Comparison of ENCODE assay signal across 23 cellular contexts in the genomic region with DNA sequence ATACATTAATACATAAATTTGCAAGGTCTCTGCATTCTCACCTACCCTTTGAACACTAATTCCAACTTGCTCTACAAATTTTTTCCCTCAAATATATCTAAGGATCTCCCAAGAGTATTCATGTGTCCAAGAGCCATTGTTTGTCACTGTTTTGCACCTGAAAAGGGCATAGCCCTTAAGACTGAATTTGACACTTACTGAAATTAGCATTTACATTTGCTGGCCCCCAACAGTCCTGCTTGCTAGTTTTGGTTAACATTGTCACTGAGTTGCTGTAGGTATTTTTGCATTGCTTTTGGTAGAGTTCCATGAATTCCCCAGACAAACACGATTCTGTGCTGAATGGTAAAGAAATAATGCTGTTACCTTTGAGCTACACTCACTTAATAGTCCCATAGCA. TPM values are rescaled to one million over a fixed set of nuclear protein-coding genes. Genes with fewer than 3 reads are reported as not detected.
DNase-seq lines count a peak whose midpoint lies in the region; ATAC-seq, FAIRE-seq and TF ChIP-seq lines count a peak whose summit lies in the region.
"Had no signal": no experiment of that assay in that cellular context is flagged by ENCODE, and none has a peak within 500 bp of the region (broad histone marks: within the 10 kb centered on the region; RNA-seq: fewer than 3 reads in every experiment).

No MANE protein-coding gene starts in this region.

- H3K4me1 ChIP-seq in H9 (ENCODE audit: insufficient read depth, low read length), result peaks cover 5% of the 10 kb centered on the region; the same call in 1 of the 2 replicates
- peaks cover 29% of the 10 kb centered on the region for H3K4me1 ChIP-seq in HUES6 (ENCODE audit: control insufficient read depth, insufficient read depth, low read length)
- peaks cover 2 to 15% (median 6%) of the 10 kb centered on the region in 4 experiments; a peak in 6 of 7 replicates for H3K4me1 ChIP-seq in H1 (replicated peaks in 1 of 4; ENCODE audit: control insufficient read depth in 3 of 4, insufficient read depth in 4 of 4, low read length in 3 of 4)
- H3K4me1 ChIP-seq in iPS-20b (ENCODE audit: insufficient read depth, low read length), result peaks cover 26% of the 10 kb centered on the region; the same call in 1 of the 2 replicates

- no peak overlapping the region; a peak in 1 of 5 replicates for H3K4me3 Mint-ChIP-seq in H9
- no peak overlapping the region for H3K4me3 Mint-ChIP-seq in stimulated activated naive CD8-positive, alpha-beta T cell treated with anti-CD3 and anti-CD28 coated beads, Interleukin-15, amount 100 ng/mL, for 72 hours
- no peak overlapping the region for H3K4me3 Mint-ChIP-seq in endothelial cell (ENCODE audit: unreplicated experiment)
- H3K4me3 Mint-ChIP-seq: CD4-positive, alpha-beta memory T cell had no signal

- H3K36me3 Mint-ChIP-seq in H9 (ENCODE audit: insufficient read depth in 1 of 3, low read depth in 3 of 3) (no peaks in the 10 kb centered on the region; a peak in 1 of 7 replicates), endothelial cell (ENCODE audit: low read depth, unreplicated experiment) (no peaks in the 10 kb centered on the region)
- H3K36me3 Mint-ChIP-seq: CD4-positive, alpha-beta memory T cell had no signal

- no CpG with 5 or more reads among the region's 1 CpG for WGBS in H9 (ENCODE audit: extremely low coverage, insufficient read length, low lambda C conversion rate)
- WGBS in H1 (ENCODE audit: extremely low coverage in 1 of 2, insufficient coverage in 1 of 2, insufficient read length in 1 of 2, insufficient replicate concordance in 2 of 2, low coverage in 1 of 2, low lambda C conversion rate in 2 of 2, missing lambda C conversion rate in 1 of 2), 2 experiments, result 13% methylated on average over 1 of the region's 1 CpG; no CpG with 5 or more reads in 1 of the 2 experiments

- H2AFZ ChIP-seq in H9 (ENCODE audit: low read length) (no peak overlapping the region), H1 (ENCODE audit: low read length) (no peak overlapping the region)
- H2AFZ ChIP-seq: GM23248 had no signal

- H3K27me3 Mint-ChIP-seq in H9 (ENCODE audit: low read depth), result no peaks in the 10 kb centered on the region
- no peaks in the 10 kb centered on the region for H3K27me3 Mint-ChIP-seq in stimulated activated naive CD8-positive, alpha-beta T cell treated with anti-CD3 and anti-CD28 coated beads, Interleukin-15, amount 100 ng/mL, for 72 hours
- no peaks in the 10 kb centered on the region for H3K27me3 Mint-ChIP-seq in endothelial cell (ENCODE audit: unreplicated experiment)
- H3K27me3 Mint-ChIP-seq: CD4-positive, alpha-beta memory T cell had no signal

- H3K27me3 ChIP-seq in H9 (ENCODE audit: insufficient read depth, low read length), result no peaks in the 10 kb centered on the region
- H3K27me3 ChIP-seq in HUES6 (ENCODE audit: control insufficient read depth, insufficient read depth, low read length), result no peaks in the 10 kb centered on the region
- no peaks in the 10 kb centered on the region for H3K27me3 ChIP-seq in H1 (replicated peaks in 1 of 4; ENCODE audit: control insufficient read depth in 3 of 4, extremely low read depth in 1 of 4, insufficient read depth in 3 of 4, low read length in 3 of 4)
- H3K27me3 ChIP-seq in iPS-20b (ENCODE audit: insufficient read depth, low read length), result no peaks in the 10 kb centered on the region

- H3K14ac ChIP-seq in H9 (ENCODE audit: insufficient read depth, low read length), result no peak overlapping the region
- no peak overlapping the region for H3K14ac ChIP-seq in H1 (ENCODE audit: insufficient read length)

- H3K27ac ChIP-seq in H9 (ENCODE audit: insufficient read length, low read depth, low read length), result no peak overlapping the region
- H3K27ac ChIP-seq in HUES6 (ENCODE audit: low read depth, low read length), result no peak overlapping the region
- no peak overlapping the region for H3K27ac ChIP-seq in H1 (ENCODE audit: low read depth, low read length)
- H3K27ac ChIP-seq in iPS-20b (ENCODE audit: low read length), result no peak overlapping the region
- H3K27ac ChIP-seq: GM23248 had no signal

- no peak overlapping the region for H3K4ac ChIP-seq in H9 (ENCODE audit: low read depth, low read length)
- H3K4ac ChIP-seq in H1 (replicated peaks; ENCODE audit: insufficient read length, low read depth, low read length), result no peak overlapping the region

- H3K79me2 ChIP-seq in H9 (ENCODE audit: insufficient read depth, low read length) (no peaks in the 10 kb centered on the region), H1 (ENCODE audit: control insufficient read depth in 1 of 2, insufficient read depth in 2 of 2, low read length in 2 of 2) (no peaks in the 10 kb centered on the region)

- H2BK120ac ChIP-seq in H9 (ENCODE audit: low read depth, low read length, poor library complexity, severe bottlenecking) (no peak overlapping the region), H1 (replicated peaks; ENCODE audit: low read depth, low read length) (no peak overlapping the region)

- H3T11ph ChIP-seq in H9 (ENCODE audit: low read length), result no peak overlapping the region

- H3K9me3 Mint-ChIP-seq in H9, result no peaks in the 10 kb centered on the region; a peak in 2 of 5 replicates
- H3K9me3 Mint-ChIP-seq in stimulated activated naive CD8-positive, alpha-beta T cell treated with anti-CD3 and anti-CD28 coated beads, Interleukin-15, amount 100 ng/mL, for 72 hours, result peaks cover 2 to 9% of the 10 kb centered on the region in 2 donors
- no peaks in the 10 kb centered on the region for H3K9me3 Mint-ChIP-seq in endothelial cell (ENCODE audit: unreplicated experiment)

- no peaks in the 10 kb centered on the region for H4K20me1 ChIP-seq in H9 (ENCODE audit: control insufficient read depth, insufficient read depth, insufficient read length)
- no peaks in the 10 kb centered on the region for H4K20me1 ChIP-seq in H1 (replicated peaks in 1 of 2; ENCODE audit: control insufficient read depth in 1 of 2, insufficient read depth in 2 of 2, low read length in 2 of 2)

- H4K91ac ChIP-seq in H9 (ENCODE audit: insufficient read length, low read depth, low read length), result no peak overlapping the region
- no peak overlapping the region for H4K91ac ChIP-seq in H1 (replicated peaks; ENCODE audit: insufficient read length, low read length)

- H2BK15ac ChIP-seq in H9 (ENCODE audit: low read depth, low read length) (no peak overlapping the region), H1 (ENCODE audit: low read length) (no peak overlapping the region)

- peak overlapping the region; percentile 27; the same call in 1 of the 2 replicates for H3K4me3 ChIP-seq in HUES6 (ENCODE audit: low read depth, low read length)
- peak overlapping the region in 1 of 4 experiments; percentile 35; a peak in 1 of 8 replicates for H3K4me3 ChIP-seq in H1 (ENCODE audit: extremely low read depth in 1 of 4, insufficient read depth in 2 of 4, low read depth in 3 of 4, low read length in 4 of 4)
- peak overlapping the region; percentile 46 for H3K4me3 ChIP-seq in iPS-20b (ENCODE audit: low read length)
- H3K4me3 ChIP-seq: GM23248 had no signal

- H2AK5ac ChIP-seq in H9 (ENCODE audit: insufficient read length, low read length), result no peak overlapping the region
- no peak overlapping the region for H2AK5ac ChIP-seq in H1 (ENCODE audit: low read depth, low read length)

- H3K36me3 ChIP-seq in HUES6 (ENCODE audit: control insufficient read depth, insufficient read depth, low read length) (no peaks in the 10 kb centered on the region), H1 (ENCODE audit: control insufficient read depth in 2 of 4, insufficient read depth in 4 of 4, low read length in 3 of 4) (no peaks in the 10 kb centered on the region), iPS-20b (ENCODE audit: insufficient read depth, low read depth, low read length) (no peaks in the 10 kb centered on the region)

- no peak for DNase-seq in H9
- no peak for DNase-seq in H1 (ENCODE audit: low read depth in 1 of 2, low spot score in 2 of 2)
- no peak for DNase-seq in stimulated activated naive CD8-positive, alpha-beta T cell treated with anti-CD3 and anti-CD28 coated beads, Interleukin-15, amount 100 ng/mL, for 72 hours
- DNase-seq in endothelial cell (ENCODE audit: low spot score), result no peak
- no peak for DNase-seq in Kasumi-1 (lab: John Stamatoyannopoulos, UW)
- DNase-seq: C1 segment of cervical spinal cord; Calu3; CD4-positive, alpha-beta memory T cell; COR-L47; DMS53; DMS79 treated with DMSO at 0.1 percent for 48 hours; GF-D8; GM23248 had no signal

- H3K4me1 Mint-ChIP-seq in H9, result peaks cover 36 to 38% of the 10 kb centered on the region in 2 experiments
- no peaks in the 10 kb centered on the region for H3K4me1 Mint-ChIP-seq in stimulated activated naive CD8-positive, alpha-beta T cell treated with anti-CD3 and anti-CD28 coated beads, Interleukin-15, amount 100 ng/mL, for 72 hours
- H3K4me1 Mint-ChIP-seq in endothelial cell (ENCODE audit: unreplicated experiment), result no peaks in the 10 kb centered on the region
- H3K4me1 Mint-ChIP-seq: CD4-positive, alpha-beta memory T cell had no signal

- H3K79me1 ChIP-seq in H9 (ENCODE audit: insufficient read depth, low read depth, low read length, poor library complexity, severe bottlenecking), result no peaks in the 10 kb centered on the region
- H3K79me1 ChIP-seq in H1 (ENCODE audit: low read depth, low read length), result no peaks in the 10 kb centered on the region

- TF ChIP-seq RAD21 in H1 (IDR thresholded peaks at IDR 0.05 in 1 of 2, conservative IDR thresholded peaks at IDR 0.05 in 1 of 2; ENCODE audit: low read depth in 2 of 2, low read length in 2 of 2), result no peak

- H4K8ac ChIP-seq in H9 (replicated peaks; ENCODE audit: insufficient read length, low read depth, low read length) (no peak overlapping the region), H1 (ENCODE audit: extremely low read depth, insufficient read depth, low read length) (no peak overlapping the region)

- H3K23me2 ChIP-seq in H9 (ENCODE audit: insufficient read length, low read depth, low read length, poor library complexity, severe bottlenecking), result no peaks in the 10 kb centered on the region
- no peaks in the 10 kb centered on the region; the same call in 1 of the 2 replicates for H3K23me2 ChIP-seq in H1 (ENCODE audit: low read depth, low read length)

- no peak overlapping the region for H2BK20ac ChIP-seq in H9 (ENCODE audit: low read depth, low read length, poor library complexity, severe bottlenecking)
- H2BK20ac ChIP-seq in H1 (ENCODE audit: low read length), result no peak overlapping the region

- H3K18ac ChIP-seq in H9 (ENCODE audit: insufficient read length, low read depth, low read length) (no peak overlapping the region), H1 (ENCODE audit: extremely low read depth, low read length) (no peak overlapping the region)

- FAIRE-seq in H1 (lab: Jason Lieb, UNC), result no peak
- FAIRE-seq: GM12891, H54 had no signal

- CTCF ChIA-PET in H1 (lab: Charles Lee; ENCODE audit: partially characterized antibody), result interaction anchor here (1.0 to 4.7 kb wide), 4 partner anchors 9 to 511 kb away, joined by 3 to 30 read pairs (median 6); no protein-coding TSS in a partner anchor

- H2BK5ac ChIP-seq in H9 (ENCODE audit: insufficient read length, low read length) (no peak overlapping the region), H1 (ENCODE audit: low read depth, low read length) (no peak overlapping the region)

- H3K4me2 ChIP-seq in H9 (ENCODE audit: insufficient read depth, insufficient read length, low read length), result peak overlapping the region; percentile 32
- peak overlapping the region; percentile 45 to 49; a peak in 3 of 4 replicates for H3K4me2 ChIP-seq in H1 (ENCODE audit: insufficient read depth in 1 of 2, low read depth in 2 of 2, low read length in 2 of 2)

- H3K56ac ChIP-seq in H9 (ENCODE audit: insufficient read length, low read depth, low read length) (no peak overlapping the region), H1 (replicated peaks; ENCODE audit: insufficient read length, low read depth, low read length) (no peak overlapping the region)

- no peak for TF ChIP-seq POLR2A in H1 (IDR thresholded peaks at IDR 0.05; ENCODE audit: control extremely low read depth in 1 of 2, low read depth in 2 of 2, low read length in 2 of 2)

- TF ChIP-seq CTCF in H9 (conservative IDR thresholded peaks at IDR 0.05) (no peak), H1 (IDR thresholded peaks at IDR 0.05; ENCODE audit: control extremely low read depth in 1 of 3, insufficient read depth in 1 of 3, low read depth in 1 of 3, low read length in 3 of 3) (no peak), endothelial cell (IDR thresholded peaks at IDR 0.05; ENCODE audit: unreplicated experiment) (no peak)

- POLR2A ChIA-PET in H1 (lab: Charles Lee; ENCODE audit: partially characterized antibody), result no interaction called here

- H3K9ac ChIP-seq in H9 (ENCODE audit: extremely low read depth, insufficient read length, low read length), result no peak overlapping the region
- H3K9ac ChIP-seq in HUES6 (ENCODE audit: low read length), result no peak overlapping the region
- no peak overlapping the region for H3K9ac ChIP-seq in H1 (replicated peaks in 1 of 4; ENCODE audit: extremely low read depth in 1 of 4, low read depth in 3 of 4, low read length in 3 of 4)
- no peak overlapping the region for H3K9ac ChIP-seq in iPS-20b (ENCODE audit: low read depth, low read length)
- H3K9ac ChIP-seq: GM23248 had no signal

- H3K9me3 ChIP-seq in H9 (ENCODE audit: control insufficient read depth, low read depth, low read length) (no peaks in the 10 kb centered on the region), HUES6 (ENCODE audit: control insufficient read depth, insufficient read depth, low read depth, low read length) (no peaks in the 10 kb centered on the region; the same call in 1 of the 2 replicates), H1 (ENCODE audit: insufficient read depth in 2 of 2, low read depth in 1 of 2, low read length in 1 of 2) (no peaks in the 10 kb centered on the region), iPS-20b (ENCODE audit: insufficient read depth, low read depth, low read length) (no peaks in the 10 kb centered on the region)

- H2BK12ac ChIP-seq in H9 (ENCODE audit: insufficient read length, low read depth, low read length) (no peak overlapping the region), H1 (ENCODE audit: low read depth, low read length) (no peak overlapping the region)

- TF ChIP-seq EP300 in H1 (IDR thresholded peaks at IDR 0.05; ENCODE audit: borderline replicate concordance in 1 of 2, low read depth in 2 of 2, low read length in 2 of 2), result no peak

- H3K23ac ChIP-seq in H9 (ENCODE audit: insufficient read length, low read depth, low read length), result no peak overlapping the region
- no peak overlapping the region for H3K23ac ChIP-seq in H1 (ENCODE audit: insufficient read length)

- H4K5ac ChIP-seq in H9 (ENCODE audit: insufficient read length, low read depth, low read length), result no peak overlapping the region
- peak overlapping the region; percentile 68 for H4K5ac ChIP-seq in H1 (ENCODE audit: insufficient read length, low read depth, low read length)

- ATAC-seq in GM21825 (IDR thresholded peaks at IDR 0.05; ENCODE audit: unreplicated experiment), result no peak
- ATAC-seq in stimulated activated naive CD8-positive, alpha-beta T cell treated with anti-CD3 and anti-CD28 coated beads, Interleukin-15, amount 100 ng/mL, for 72 hours, result no peak
- ATAC-seq: HCT116 had no signal

- peak overlapping the region in 1 of 3 experiments; percentile 52; a peak in 2 of 7 replicates for H3K27ac Mint-ChIP-seq in H9
- H3K27ac Mint-ChIP-seq in stimulated activated naive CD8-positive, alpha-beta T cell treated with anti-CD3 and anti-CD28 coated beads, Interleukin-15, amount 100 ng/mL, for 72 hours, result peak overlapping the region in 1 of 2 donors; percentile 57
- no peak overlapping the region for H3K27ac Mint-ChIP-seq in endothelial cell (ENCODE audit: unreplicated experiment)
- H3K27ac Mint-ChIP-seq: CD4-positive, alpha-beta memory T cell had no signal

RNA-seq across cellular contexts. Expression of a gene that starts 57.3 kb away (rescaled TPM):
- total RNA-seq in H9 (2021) (not detected in 2 replicates), endothelial cell (ENCODE audit: unreplicated experiment) (0.21 TPM)
- not detected in 2 replicates for total RNA-seq in H1 (2021; fragmentation: NEBNext Ultra II Directional; extraction: Animal tissue kit (Norgen Biotek cat#: 25700))
- polyA plus RNA-seq in H1 (2011; rRNA removed), result not detected in 2 replicates
- polyA plus RNA-seq in H1 (2011; cell fraction: cytosol; rRNA removed), result not detected
- not detected for polyA plus RNA-seq in H1 (2011; cell fraction: nucleus; rRNA removed)
- not detected in 4 replicates for polyA plus RNA-seq in H1 (2012, experiment 1 of 2)
- not detected for polyA plus RNA-seq in H1 (2012, experiment 2 of 2)
- polyA plus RNA-seq in H1 (2013, experiment 1 of 2), result not detected
- 0.02 TPM for polyA plus RNA-seq in H1 (2013, experiment 2 of 2)
- polyA minus RNA-seq in H1 (2011; rRNA and poly(A)+ RNA removed), result 0.07 TPM in 1 of 2 replicates, not detected in the other
- polyA minus RNA-seq in H1 (2011; cell fraction: cytosol; rRNA and poly(A)+ RNA removed), result not detected
- not detected for polyA minus RNA-seq in H1 (2011; cell fraction: nucleus; rRNA and poly(A)+ RNA removed)
- total RNA-seq: A172; A673; Calu3; CD4-positive, alpha-beta memory T cell; G401 had no signal
- polyA plus RNA-seq: BJ; CD4-positive, alpha-beta memory T cell; GM23248 had no signal
